In the genomic region with DNA sequence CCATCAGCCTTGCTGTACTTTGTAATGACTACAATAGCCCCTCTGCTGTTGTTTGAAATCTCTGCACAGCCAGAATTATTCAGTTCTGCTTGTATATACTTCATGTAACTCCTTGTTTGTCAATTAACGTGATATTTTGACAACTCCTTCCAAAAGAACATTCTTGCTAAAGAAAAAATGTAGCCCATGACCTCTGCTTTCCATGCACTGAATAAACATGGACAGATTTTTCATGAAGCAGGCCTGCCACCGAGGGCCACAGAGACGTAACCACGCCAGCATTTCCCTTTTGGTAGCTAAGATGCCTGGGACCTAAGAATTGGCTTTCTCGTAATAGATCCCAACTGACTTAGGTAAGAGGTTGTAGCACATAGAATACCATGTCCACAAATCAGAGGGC, we compare ENCODE assay signal across 31 cellular contexts.
"Had no signal": no experiment of that assay in that cellular context is flagged by ENCODE, and none has a peak within 500 bp of the region (broad histone marks: within the 10 kb centered on the region; RNA-seq: fewer than 3 reads in every experiment).

No MANE protein-coding gene starts in this region.

- H3K27ac ChIP-seq: brain microvascular endothelial cell, colonic mucosa, epithelial cell of prostate, esophagus squamous epithelium, WERI-Rb-1 had no signal

- H3K4me3 Mint-ChIP-seq: activated B cell treated with CpG ODN at 0.5 μM for 24 hours; activated CD8-positive, alpha-beta T cell treated with anti-CD3 and anti-CD28 coated beads for 36 hours; activated naive CD8-positive, alpha-beta T cell; activated T-cell treated with anti-CD3 and anti-CD28 coated beads, Interleukin-2, amount 50 U/mL, for 4 hours; activated T-helper 17 cell treated with anti-CD3 and anti-CD28 coated beads, Interleukin-2, amount 50 U/mL, for 72 hours; central memory CD8-positive, alpha-beta T cell; endodermal cell; T-helper 17 cell; T-helper 2 cell treated with Interferon-gamma antibody and Interleukin-4, amounts not matched to agents 5 μg/mL and 100 μg/mL, for 36 hours had no signal

- H3K27me3 ChIP-seq: brain microvascular endothelial cell, colonic mucosa had no signal

- H3K9me3 ChIP-seq: colonic mucosa, esophagus squamous epithelium had no signal

- H3K36me3 ChIP-seq: brain microvascular endothelial cell, colonic mucosa, esophagus squamous epithelium, WERI-Rb-1 had no signal

- DNase-seq: activated B cell treated with CpG ODN at 0.5 μM for 24 hours; activated CD4-positive, alpha-beta T cell treated with anti-CD3 and anti-CD28 coated beads for 48 hours; activated CD4-positive, alpha-beta T cell treated with anti-CD3 and anti-CD28 coated beads, Interleukin-2, amount 50 U/mL, for 1 hour; activated CD4-positive, alpha-beta T cell treated with anti-CD3 and anti-CD28 coated beads, Interleukin-2, amount 50 U/mL, for 48 hours; activated CD8-positive, alpha-beta memory T cell treated with anti-CD3 and anti-CD28 coated beads for 24 hours; activated CD8-positive, alpha-beta T cell treated with anti-CD3 and anti-CD28 coated beads for 36 hours; activated effector memory CD4-positive, alpha-beta T cell treated with Interleukin-2 at 50 U/mL for 16 hours; activated gamma-delta T cell treated with Interleukin-2 at 50 U/mL for 16 hours; activated naive CD4-positive, alpha-beta T cell treated with anti-CD3 and anti-CD28 coated beads, Interleukin-2, amount 50 U/mL, for 16 hours; activated naive CD4-positive, alpha-beta T cell treated with Interleukin-2 at 50 U/mL for 16 hours; activated T-cell treated with anti-CD3 and anti-CD28 coated beads, Interleukin-2, amount 50 U/mL, for 4 hours; amniotic stem cell; anterior cingulate cortex; brain microvascular endothelial cell; colonic mucosa; dorsolateral prefrontal cortex; effector memory CD4-positive, alpha-beta T cell; endodermal cell; esophagus squamous epithelium; foreskin fibroblast; head of caudate nucleus; T-helper 1 cell; T-helper 17 cell; T1000; WERI-Rb-1 had no signal

- H3K27ac Mint-ChIP-seq: activated B cell treated with CpG ODN at 0.5 μM for 24 hours; activated CD8-positive, alpha-beta T cell treated with anti-CD3 and anti-CD28 coated beads for 36 hours; activated naive CD8-positive, alpha-beta T cell; activated T-helper 17 cell treated with anti-CD3 and anti-CD28 coated beads, Interleukin-2, amount 50 U/mL, for 72 hours; endodermal cell; T-helper 17 cell; T-helper 2 cell treated with Interferon-gamma antibody and Interleukin-4, amounts not matched to agents 5 μg/mL and 100 μg/mL, for 36 hours had no signal

- H3K4me1 ChIP-seq: colonic mucosa, esophagus squamous epithelium had no signal

- ATAC-seq: activated CD4-positive, CD25-positive, alpha-beta regulatory T cell treated with anti-CD3 and anti-CD28 coated beads, Interleukin-2, amount 50 U/mL, for 24 hours; activated CD8-positive, alpha-beta T cell treated with anti-CD3 and anti-CD28 coated beads for 36 hours; activated T-cell treated with anti-CD3 and anti-CD28 coated beads, Interleukin-2, amount 50 U/mL, for 4 hours; activated T-helper 17 cell treated with anti-CD3 and anti-CD28 coated beads, Interleukin-2, amount 50 U/mL, for 72 hours; T-helper 17 cell had no signal

- H3K36me3 Mint-ChIP-seq: activated naive CD8-positive, alpha-beta T cell had no signal

- H3K4me3 ChIP-seq: colonic mucosa, dorsolateral prefrontal cortex, esophagus squamous epithelium had no signal

- H3K4me1 Mint-ChIP-seq: activated B cell treated with CpG ODN at 0.5 μM for 24 hours; activated T-helper 17 cell treated with anti-CD3 and anti-CD28 coated beads, Interleukin-2, amount 50 U/mL, for 72 hours; central memory CD8-positive, alpha-beta T cell; endodermal cell had no signal

- H3K9me3 Mint-ChIP-seq: activated B cell treated with CpG ODN at 0.5 μM for 24 hours; activated T-helper 17 cell treated with anti-CD3 and anti-CD28 coated beads, Interleukin-2, amount 50 U/mL, for 72 hours; T-helper 2 cell treated with Interferon-gamma antibody and Interleukin-4, amounts not matched to agents 5 μg/mL and 100 μg/mL, for 36 hours had no signal
